In the genomic region with DNA sequence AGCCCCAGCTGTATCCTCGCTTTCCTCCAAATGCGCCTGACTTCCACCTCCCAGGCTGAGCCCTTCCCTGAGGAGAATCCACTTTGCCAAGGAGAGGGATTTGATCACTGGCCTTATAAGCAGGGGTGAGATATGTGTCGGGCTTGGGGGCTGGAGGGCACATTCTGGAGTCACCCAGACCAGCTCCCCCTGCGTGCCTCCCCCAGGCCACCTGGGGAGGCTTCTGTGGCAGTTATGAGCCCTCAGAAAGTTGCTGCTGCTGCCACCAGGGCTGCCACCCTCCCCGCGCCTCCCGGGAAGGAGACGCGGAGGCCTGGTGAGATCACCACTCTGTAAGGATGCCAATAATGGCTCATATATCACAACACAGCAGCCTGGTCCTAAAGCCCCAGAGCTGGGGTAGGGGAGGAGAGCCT, we compare ENCODE assay signal across 9 cellular contexts.
DNase-seq lines count a peak whose midpoint lies in the region; ATAC-seq, FAIRE-seq and TF ChIP-seq lines count a peak whose summit lies in the region.
"Had no signal": no experiment of that assay in that cellular context is flagged by ENCODE, and none has a peak within 500 bp of the region (broad histone marks: within the 10 kb centered on the region; RNA-seq: fewer than 3 reads in every experiment).

No MANE protein-coding gene starts in this region.

- H3K36me3 ChIP-seq in A673 (ENCODE audit: insufficient read depth, low read length, poor library complexity, severe bottlenecking) (peaks cover 83% of the 10 kb centered on the region), MG63 (no peaks in the 10 kb centered on the region), bronchial epithelial cell (ENCODE audit: control insufficient read depth, insufficient read depth, low read length) (no peaks in the 10 kb centered on the region)

- 0 out of 2 replicates have a peak, but pooled peaks have one; percentile 28 for TF ChIP-seq CTCF in A673 (conservative IDR thresholded peaks at IDR 0.05; ENCODE audit: low read depth, low read length)
- peak; percentile 16 for TF ChIP-seq CTCF in bronchial epithelial cell (IDR thresholded peaks at IDR 0.05; ENCODE audit: insufficient read depth, low read length, severe bottlenecking)
- no peak for TF ChIP-seq CTCF in mesothelial cell of epicardium (IDR thresholded peaks at IDR 0.05; ENCODE audit: unreplicated experiment)

- H3K9me3 Mint-ChIP-seq in mesothelial cell of epicardium: no peaks in the 10 kb centered on the region
- H3K9me3 Mint-ChIP-seq in naive thymus-derived CD8-positive, alpha-beta T cell: no peaks in the 10 kb centered on the region

- H3K27ac ChIP-seq in A673 (ENCODE audit: low read depth, low read length, poor library complexity, severe bottlenecking): peak overlapping the region; percentile 66

- BruUV-seq in A673 (replicated peaks; lab: Mats Ljungman, UMichigan): no TSS peak

- no peak for FAIRE-seq in bronchial epithelial cell (lab: Jason Lieb, UNC)
- FAIRE-seq: islet of Langerhans had no signal

- no peaks in the 10 kb centered on the region for H3K9me3 ChIP-seq in A673 (ENCODE audit: low read depth, low read length, poor library complexity, severe bottlenecking)
- H3K9me3 ChIP-seq in MG63: no peaks in the 10 kb centered on the region

- H3K4me1 ChIP-seq in A673 (ENCODE audit: insufficient read depth, low read length, poor library complexity, severe bottlenecking): peaks cover 21% of the 10 kb centered on the region

- H3K4me3 Mint-ChIP-seq in mesothelial cell of epicardium: peak overlapping the region; percentile 22
- H3K4me3 Mint-ChIP-seq in naive thymus-derived CD8-positive, alpha-beta T cell: no peak overlapping the region

- H3K27ac Mint-ChIP-seq in mesothelial cell of epicardium: peak overlapping the region; percentile 14
- H3K27ac Mint-ChIP-seq in naive thymus-derived CD8-positive, alpha-beta T cell: no peak overlapping the region

- no peaks in the 10 kb centered on the region for H3K36me3 Mint-ChIP-seq in mesothelial cell of epicardium
- no peaks in the 10 kb centered on the region for H3K36me3 Mint-ChIP-seq in naive thymus-derived CD8-positive, alpha-beta T cell

- DNase-seq in A673 (ENCODE audit: low spot score): peak; percentile 83
- DNase-seq in MG63: peak; percentile 77
- peak; percentile 56 for DNase-seq in bronchial epithelial cell (ENCODE audit: low read depth)
- DNase-seq in mesothelial cell of epicardium (ENCODE audit: low spot score in 2 of 2, unreplicated experiment in 2 of 2): peak in 1 of 2 experiments; percentile 46
- no peak for DNase-seq in KG1 (lab: John Stamatoyannopoulos, UW)
- DNase-seq in DMS79 (lab: John Stamatoyannopoulos, UW): no peak
- DNase-seq in naive thymus-derived CD8-positive, alpha-beta T cell: no peak

- no peaks in the 10 kb centered on the region for H3K27me3 Mint-ChIP-seq in mesothelial cell of epicardium (ENCODE audit: low read depth)
- H3K27me3 Mint-ChIP-seq in naive thymus-derived CD8-positive, alpha-beta T cell: peaks cover 0 to 5% (median 0%) of the 10 kb centered on the region in 5 donors

- POLR2A ChIA-PET in A673 (lab: Charles Lee; ENCODE audit: low non-redundant PET): no interaction called here
- POLR2A ChIA-PET in naive thymus-derived CD8-positive, alpha-beta T cell (lab: Charles Lee): no interaction called here

- no peak for ATAC-seq in naive thymus-derived CD8-positive, alpha-beta T cell
- no peak for ATAC-seq in GM21528 (IDR thresholded peaks at IDR 0.05; ENCODE audit: low FRiP score, unreplicated experiment)

- H3K4me1 Mint-ChIP-seq in mesothelial cell of epicardium: peaks cover 24% of the 10 kb centered on the region
- H3K4me1 Mint-ChIP-seq in naive thymus-derived CD8-positive, alpha-beta T cell: peaks cover 0 to 4% (median 0%) of the 10 kb centered on the region in 4 donors

- intact Hi-C loops in A673 (cut with micrococcal nuclease; ENCODE audit: unreplicated experiment): loop anchor here (10.0 kb wide), 1 partner anchor 210 kb away; the partner anchor contains the start of gene PAPPA

- CTCF ChIA-PET in A673 (lab: Charles Lee): no interaction called here

- no peaks in the 10 kb centered on the region for H3K27me3 ChIP-seq in A673 (replicated peaks; ENCODE audit: insufficient read depth, low read depth, low read length, poor library complexity)
- H3K27me3 ChIP-seq in MG63: no peaks in the 10 kb centered on the region
- no peaks in the 10 kb centered on the region for H3K27me3 ChIP-seq in bronchial epithelial cell (ENCODE audit: control insufficient read depth, insufficient read depth, low read length)

- no peak overlapping the region for H3K4me3 ChIP-seq in A673 (ENCODE audit: low read depth, low read length, poor library complexity, severe bottlenecking)
- no peak overlapping the region for H3K4me3 ChIP-seq in MG63
- H3K4me3 ChIP-seq in bronchial epithelial cell (ENCODE audit: low read depth, low read length): no peak overlapping the region

Comparison
In these comparisons a context has a peak if more than half of its experiments do, and no peak if none do; other contexts are left out.
1. DNase-seq: peak in A673 (single experiment), MG63 (single experiment) and bronchial epithelial cell (single experiment); none in KG1 (single experiment), DMS79 (single experiment) and naive thymus-derived CD8-positive, alpha-beta T cell (0 of 10).